ENCODE assay signal across 8 cellular contexts in the genomic region with DNA sequence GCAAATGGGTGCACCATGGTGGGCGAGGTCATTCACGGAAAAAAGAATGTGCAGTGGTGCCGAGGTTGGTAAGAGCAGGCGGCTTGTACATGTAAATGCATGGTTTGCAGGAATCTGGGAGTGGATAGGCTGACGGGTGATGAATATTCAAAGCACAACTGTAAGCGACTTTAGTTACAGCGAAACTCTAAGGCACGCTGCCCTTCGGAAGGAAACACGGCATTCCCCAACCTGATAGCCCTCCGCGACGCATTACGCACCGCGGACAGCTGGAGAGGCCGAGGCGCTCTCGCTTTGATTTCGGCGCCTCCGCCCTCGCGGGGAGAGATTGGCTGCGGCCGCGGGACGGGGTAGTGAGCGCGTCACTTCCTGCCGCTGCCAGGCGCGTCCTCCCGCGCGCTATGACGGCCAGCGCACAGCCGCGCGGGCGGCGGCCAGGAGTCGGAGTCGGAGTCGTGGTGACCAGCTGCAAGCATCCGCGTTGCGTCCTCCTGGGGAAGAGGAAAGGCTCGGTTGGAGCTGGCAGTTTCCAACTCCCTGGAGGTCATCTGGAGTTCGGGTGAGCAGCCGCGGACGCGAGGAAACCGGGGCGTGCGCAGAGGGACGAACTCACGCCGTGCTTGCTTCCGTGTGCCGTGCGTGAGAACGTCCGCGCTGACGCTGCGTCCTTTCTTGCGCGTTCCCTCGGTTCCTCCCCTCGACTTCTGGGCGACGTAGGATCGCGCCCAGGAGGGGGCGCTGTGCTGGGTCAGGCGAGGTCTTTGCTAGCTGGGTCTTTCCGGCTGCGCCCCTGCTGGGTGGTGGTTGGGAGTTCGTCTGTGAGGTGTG. TPM values are rescaled to one million over a fixed set of nuclear protein-coding genes. Genes with fewer than 3 reads are reported as not detected.
DNase-seq lines count a peak whose midpoint lies in the region; ATAC-seq and TF ChIP-seq lines count a peak whose summit lies in the region.

Gene NUDT15, plus strand, starts transcription at position 381 of the 828 bp plus-strand sequence. Its CDS starts 21 bp downstream, at position 402.

- peak within 1 kb of the TSS; percentile 93 for H3K27ac Mint-ChIP-seq in activated naive CD8-positive, alpha-beta T cell treated with anti-CD3 and anti-CD28 coated beads, Interleukin-2, amount 10 ng/mL, durations not matched to agents 7 days and 5 days

- H3K79me2 ChIP-seq in SU-DHL-6 (ENCODE audit: insufficient read depth, low read length): peaks cover 26% of the 10 kb centered on the region

- H3K4me3 Mint-ChIP-seq in activated naive CD8-positive, alpha-beta T cell treated with anti-CD3 and anti-CD28 coated beads, Interleukin-2, amount 10 ng/mL, durations not matched to agents 7 days and 5 days: peak within 1 kb of the TSS; percentile 92

- H3K4me3 ChIP-seq in SU-DHL-6 (ENCODE audit: insufficient read depth, low read length, poor library complexity, severe bottlenecking): peak within 1 kb of the TSS; percentile 72
- peak within 1 kb of the TSS; percentile 60 for H3K4me3 ChIP-seq in ovary
- peak within 1 kb of the TSS; percentile 3 to 89 (median 44) for H3K4me3 ChIP-seq in thyroid gland (replicated peaks in 1 of 3)

- no peak for TF ChIP-seq EP300 in ovary (IDR thresholded peaks at IDR 0.05)

- no peaks in the 10 kb centered on the region for H4K20me1 ChIP-seq in SU-DHL-6 (ENCODE audit: low read depth, low read length)

- H3K27ac ChIP-seq in SU-DHL-6 (ENCODE audit: low read depth, low read length) (peak within 1 kb of the TSS; percentile 89), ovary (peak within 1 kb of the TSS; percentile 94 to 97), thyroid gland (peak within 1 kb of the TSS; percentile 93 to 96 (median 95))

- H3K9me3 ChIP-seq in SU-DHL-6 (ENCODE audit: insufficient read depth, low read length) (peaks cover 8% of the 10 kb centered on the region; the same call in 1 of the 2 replicates), ovary (no peaks in the 10 kb centered on the region), thyroid gland (no peaks in the 10 kb centered on the region)

- peak within 1 kb of the TSS; percentile 96 for H3K4me2 ChIP-seq in SU-DHL-6 (ENCODE audit: low read depth, low read length, poor library complexity, severe bottlenecking)

- H3F3A ChIP-seq in SU-DHL-6 (ENCODE audit: insufficient read depth): peaks cover 33% of the 10 kb centered on the region

- peaks cover 24% of the 10 kb centered on the region for H3K4me1 Mint-ChIP-seq in activated naive CD8-positive, alpha-beta T cell treated with anti-CD3 and anti-CD28 coated beads, Interleukin-2, amount 10 ng/mL, durations not matched to agents 7 days and 5 days

- H3K36me3 Mint-ChIP-seq in activated naive CD8-positive, alpha-beta T cell treated with anti-CD3 and anti-CD28 coated beads, Interleukin-2, amount 10 ng/mL, durations not matched to agents 7 days and 5 days: peaks cover 33% of the 10 kb centered on the region

- no peaks in the 10 kb centered on the region for H3K27me3 ChIP-seq in SU-DHL-6 (ENCODE audit: low read length)
- no peaks in the 10 kb centered on the region for H3K27me3 ChIP-seq in ovary
- H3K27me3 ChIP-seq in thyroid gland: no peaks in the 10 kb centered on the region

- peak within 1 kb of the TSS; percentile 65 for H2AFZ ChIP-seq in SU-DHL-6 (ENCODE audit: low read depth, low read length, severe bottlenecking)

- H3K9me2 ChIP-seq in SU-DHL-6 (replicated peaks; ENCODE audit: insufficient read depth, low read length): no peaks in the 10 kb centered on the region

- H3K9me3 Mint-ChIP-seq in activated naive CD8-positive, alpha-beta T cell treated with anti-CD3 and anti-CD28 coated beads, Interleukin-2, amount 10 ng/mL, durations not matched to agents 7 days and 5 days: peaks cover 2% of the 10 kb centered on the region

- TF ChIP-seq POLR2A in ovary (IDR thresholded peaks at IDR 0.05) (peak; percentile 76), thyroid gland (IDR thresholded peaks at IDR 0.05) (peak in 1 of 2 donors; percentile 88)

- H3K27me3 Mint-ChIP-seq in activated naive CD8-positive, alpha-beta T cell treated with anti-CD3 and anti-CD28 coated beads, Interleukin-2, amount 10 ng/mL, durations not matched to agents 7 days and 5 days: no peaks in the 10 kb centered on the region

- peak; percentile 93 for DNase-seq in NCI-H128 (lab: John Stamatoyannopoulos, UW; ENCODE audit: unreplicated experiment)
- peak; percentile 97 for DNase-seq in activated naive CD8-positive, alpha-beta T cell treated with anti-CD3 and anti-CD28 coated beads, Interleukin-2, amount 10 ng/mL, durations not matched to agents 7 days and 5 days
- peak; percentile 85 to 97 (median 93) for DNase-seq in head of caudate nucleus
- DNase-seq in ovary: peak; percentile 88 to 96 (median 92)
- peak; percentile 92 to 94 for DNase-seq in thyroid gland

- POLR2A ChIA-PET in activated naive CD8-positive, alpha-beta T cell treated with anti-CD3 and anti-CD28 coated beads, Interleukin-2, amount 10 ng/mL, durations not matched to agents 7 days and 5 days (lab: Charles Lee): interaction anchor here (0.5 to 2.7 kb wide), 17 partner anchors 9 to 1370 kb away, joined by 3 to 16 read pairs (median 3); partner anchors contain the start of genes CYSLTR2, MED4, RB1 and SUCLA2

- H3K9ac ChIP-seq in SU-DHL-6 (ENCODE audit: low read length): peak within 1 kb of the TSS; percentile 73

- peak; percentile 99 for TF ChIP-seq CTCF in GM12873 (IDR thresholded peaks at IDR 0.05; ENCODE audit: insufficient read depth, low read depth, low read length, missing control alignments)
- peak; percentile 86 for TF ChIP-seq CTCF in SU-DHL-6 (IDR thresholded peaks at IDR 0.05; ENCODE audit: insufficient read depth, low read length, poor library complexity, severe bottlenecking)
- peak; percentile 94 to 98 (median 96) for TF ChIP-seq CTCF in ovary (IDR thresholded peaks at IDR 0.05)
- TF ChIP-seq CTCF in thyroid gland (IDR thresholded peaks at IDR 0.05): peak; percentile 92 to 100 (median 98)

- H3K36me3 ChIP-seq in SU-DHL-6 (ENCODE audit: low read length) (peaks cover 27% of the 10 kb centered on the region), ovary (no peaks in the 10 kb centered on the region), thyroid gland (peaks cover 0 to 3% of the 10 kb centered on the region in 2 donors)

- 0 to 1% (median 0%) methylated on average over 57 to 82 of the region's 82 CpGs for WGBS in ovary, 3 donors
- WGBS in thyroid gland, 2 donors: 0 to 1% methylated on average over 13 to 46 of the region's 82 CpGs

- H3K4me1 ChIP-seq in ovary (ENCODE audit: insufficient read depth): no peaks in the 10 kb centered on the region
- peaks cover 6 to 11% of the 10 kb centered on the region in 2 donors for H3K4me1 ChIP-seq in thyroid gland

- intact Hi-C loops in head of caudate nucleus (cut with DNase I) (no loop called here), ovary (cut with DNase I) (loop anchor here in 1 of 4 donors (5.0 kb wide), 1 partner anchor 195 kb away; the partner anchor contains the start of gene ITM2B), thyroid gland (cut with DNase I) (no loop called here)

- ATAC-seq in HG02759 (IDR thresholded peaks at IDR 0.05; ENCODE audit: unreplicated experiment): peak; percentile 97
- ATAC-seq in activated naive CD8-positive, alpha-beta T cell treated with anti-CD3 and anti-CD28 coated beads, Interleukin-2, amount 10 ng/mL, durations not matched to agents 7 days and 5 days (ENCODE audit: low read depth): peak; percentile 91

RNA-seq across cellular contexts. Expression of gene NUDT15, which starts in this region (rescaled TPM):
- total RNA-seq in activated naive CD8-positive, alpha-beta T cell treated with anti-CD3 and anti-CD28 coated beads, Interleukin-2, amount 10 ng/mL, durations not matched to agents 7 days and 5 days: 10 to 100 TPM; 10.7 TPM
- total RNA-seq in ovary (10 to 100 TPM in 3 of 7 donors, 1 to 10 TPM in 4; 6.1 to 11.2 (median 9.7) TPM), thyroid gland (10 to 100 TPM; 12.8 to 19.0 (median 15.9) TPM)
- 10 to 100 TPM in 1 of 2 donors, 1 to 10 TPM in 1; 9.7 to 11.4 TPM for polyA plus RNA-seq in ovary

Comparison
In these comparisons a context has a peak if more than half of its experiments do, and no peak if none do; other contexts are left out.
1. Peak in every context shown above with its lines: DNase-seq, ATAC-seq, H3K4me3 ChIP-seq and H3K27ac ChIP-seq.